ENCODE assay signal across 1 cellular context in genomic region chr22:35471481-35472035, GRCh38.
TF ChIP-seq lines count a peak whose summit lies in the region.

No MANE protein-coding gene starts in this region.

TF ChIP-seq in endothelial cell of umbilical vein, 7 proteins besides CTCF, POLR2A, EP300 and RAD21:
- TF ChIP-seq FOS (IDR thresholded peaks at IDR 0.05; ENCODE audit: borderline replicate concordance, insufficient read depth, low read length) (peak; percentile 18), JUN (IDR thresholded peaks at IDR 0.05; ENCODE audit: borderline replicate concordance, insufficient read depth, insufficient read length, low read depth) (peak; percentile 15)
